ENCODE assay signal across 13 cellular contexts in the genomic region with DNA sequence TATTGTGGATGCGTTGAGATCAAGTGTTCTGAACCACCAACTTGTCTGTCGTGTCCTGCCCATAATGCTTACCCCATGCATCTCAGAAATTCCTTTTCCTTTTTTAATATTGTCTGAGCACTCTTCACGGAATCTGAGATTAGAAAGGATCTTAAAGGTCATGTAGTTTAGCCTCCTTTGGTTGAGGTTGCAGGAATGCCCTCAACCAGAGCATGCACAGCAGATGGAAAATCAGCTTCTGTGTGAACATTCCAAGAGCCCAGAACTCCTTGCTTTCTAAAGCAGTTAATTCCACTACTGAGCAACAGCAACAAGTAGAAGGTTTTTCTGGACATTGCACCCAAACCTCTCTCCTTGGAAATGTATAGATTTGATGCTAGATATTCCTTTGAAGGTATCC.
A peak's percentile ranks its signal among the peaks of the same experiment; 100 is the strongest.
DNase-seq lines count a peak whose midpoint lies in the region; FAIRE-seq and TF ChIP-seq lines count a peak whose summit lies in the region.
"Had no signal": no experiment of that assay in that cellular context is flagged by ENCODE, and none has a peak within 500 bp of the region (broad histone marks: within the 10 kb centered on the region; RNA-seq: fewer than 3 reads in every experiment).

No MANE protein-coding gene starts in this region.

- no peak overlapping the region for H3K4me3 Mint-ChIP-seq in MCF 10A (ENCODE audit: unreplicated experiment)
- no peak overlapping the region for H3K4me3 Mint-ChIP-seq in activated CD4-positive, alpha-beta memory T cell treated with anti-CD3 and anti-CD28 coated beads for 36 hours
- H3K4me3 Mint-ChIP-seq: WTC11 had no signal

- TF ChIP-seq POLR2A in H54 (IDR thresholded peaks at IDR 0.05; ENCODE audit: low read depth, low read length) = no peak

- intact Hi-C loops in MCF 10A (cut with micrococcal nuclease) = no loop called here
- intact Hi-C loops in mammary epithelial cell (cut with micrococcal nuclease) = loop anchor here (2.0 kb wide), 1 partner anchor 43 kb away; no protein-coding TSS in a partner anchor
- intact Hi-C loops in activated CD4-positive, alpha-beta memory T cell treated with anti-CD3 and anti-CD28 coated beads for 36 hours (cut with micrococcal nuclease) = loop anchor here (2.0 to 10.0 kb wide), 9 partner anchors 31 to 1581 kb away; a partner anchor contains a TSS

- BruUV-seq in MCF 10A (replicated peaks; lab: Mats Ljungman, UMichigan) (no TSS peak), mammary epithelial cell (replicated peaks; lab: Mats Ljungman, UMichigan) (no TSS peak)

- no peaks in the 10 kb centered on the region for H3K79me2 ChIP-seq in mammary epithelial cell (ENCODE audit: insufficient read depth, low read length)

- H3K27ac ChIP-seq in mammary epithelial cell (ENCODE audit: insufficient read depth, low read depth, low read length) = no peak overlapping the region
- H3K27ac ChIP-seq: gastroesophageal sphincter had no signal

- POLR2A ChIA-PET in MCF 10A (lab: Yijun Ruan, JAX) = interaction anchor here (0.7 to 7.3 kb wide), 8 partner anchors 11 to 184 kb away, joined by 3 to 152 read pairs (median 6); no protein-coding TSS in a partner anchor
- POLR2A ChIA-PET in activated CD4-positive, alpha-beta memory T cell treated with anti-CD3 and anti-CD28 coated beads for 36 hours (lab: Charles Lee) = interaction anchor here (1.0 to 3.8 kb wide), 5 partner anchors 17 to 56 kb away, joined by 3 to 27 read pairs (median 3); no protein-coding TSS in a partner anchor

- no peak overlapping the region for H2AFZ ChIP-seq in mammary epithelial cell (ENCODE audit: low read depth, low read length)

- no peak for DNase-seq in MCF 10A (ENCODE audit: unreplicated experiment)
- no peak for DNase-seq in mammary epithelial cell
- DNase-seq in activated CD4-positive, alpha-beta memory T cell treated with anti-CD3 and anti-CD28 coated beads for 36 hours = no peak
- peak; percentile 8 for DNase-seq in iris pigment epithelial cell (ENCODE audit: low read depth)
- DNase-seq in urothelium cell line (ENCODE audit: low spot score) = peak; percentile 9
- no peak for DNase-seq in GM19239 (ENCODE audit: insufficient read length, low spot score)
- DNase-seq in CD1c-positive myeloid dendritic cell (ENCODE audit: extremely low spot score) = no peak
- DNase-seq in H54 (ENCODE audit: insufficient read length, low spot score) = no peak
- DNase-seq: BE2C, left cardiac atrium, NCI-H524 had no signal

- H3K36me3 ChIP-seq in mammary epithelial cell (ENCODE audit: insufficient read depth, low read length) = no peaks in the 10 kb centered on the region
- H3K36me3 ChIP-seq: BE2C, gastroesophageal sphincter had no signal

- H3K9ac ChIP-seq in mammary epithelial cell (ENCODE audit: insufficient read depth, low read length) = no peak overlapping the region

- in situ Hi-C loops in mammary epithelial cell (cut with MboI; ENCODE audit: low sequenced_read_pairs in 2 of 2) = no loop called here

- H3K9me3 Mint-ChIP-seq in MCF 10A (ENCODE audit: unreplicated experiment) = no peaks in the 10 kb centered on the region
- no peaks in the 10 kb centered on the region for H3K9me3 Mint-ChIP-seq in activated CD4-positive, alpha-beta memory T cell treated with anti-CD3 and anti-CD28 coated beads for 36 hours
- H3K9me3 Mint-ChIP-seq: WTC11 had no signal

- peaks cover 31% of the 10 kb centered on the region for H3K4me1 ChIP-seq in mammary epithelial cell (ENCODE audit: insufficient read depth, low read length)
- H3K4me1 ChIP-seq: BE2C had no signal

- peak overlapping the region; percentile 69 for H3K27ac Mint-ChIP-seq in MCF 10A (ENCODE audit: low read depth, unreplicated experiment)
- H3K27ac Mint-ChIP-seq in activated CD4-positive, alpha-beta memory T cell treated with anti-CD3 and anti-CD28 coated beads for 36 hours = peak overlapping the region; percentile 93
- H3K27ac Mint-ChIP-seq: WTC11 had no signal

- TF ChIP-seq CTCF in MCF 10A (IDR thresholded peaks at IDR 0.05; ENCODE audit: unreplicated experiment) = no peak
- no peak for TF ChIP-seq CTCF in mammary epithelial cell (conservative IDR thresholded peaks at IDR 0.05 in 1 of 2, IDR thresholded peaks at IDR 0.05 in 1 of 2; ENCODE audit: extremely low read depth in 1 of 2, insufficient read depth in 1 of 2, low read depth in 1 of 2, low read length in 2 of 2)

- WGBS in mammary epithelial cell (ENCODE audit: low coverage, missing lambda C conversion rate) = 100% methylated on average over 3 of the region's 3 CpGs

- no peak overlapping the region for H3K4me2 ChIP-seq in mammary epithelial cell (ENCODE audit: insufficient read depth, low read depth, low read length)

- H3K4me3 ChIP-seq in mammary epithelial cell (replicated peaks in 1 of 3; ENCODE audit: insufficient read depth in 1 of 3, low read depth in 2 of 3, low read length in 3 of 3) = no peak overlapping the region
- H3K4me3 ChIP-seq: gastroesophageal sphincter had no signal

- peaks cover 30% of the 10 kb centered on the region for H3K4me1 Mint-ChIP-seq in MCF 10A (ENCODE audit: insufficient read depth, unreplicated experiment)
- H3K4me1 Mint-ChIP-seq in activated CD4-positive, alpha-beta memory T cell treated with anti-CD3 and anti-CD28 coated beads for 36 hours (ENCODE audit: low read depth) = peaks cover 64% of the 10 kb centered on the region
- H3K4me1 Mint-ChIP-seq: WTC11 had no signal

- peak; percentile 71 for FAIRE-seq in urothelium cell line (lab: Jason Lieb, UNC)
- no peak for FAIRE-seq in GM19239 (lab: Jason Lieb, UNC)
- no peak for FAIRE-seq in H54 (lab: Jason Lieb, UNC)

- no peaks in the 10 kb centered on the region for H3K27me3 Mint-ChIP-seq in MCF 10A (ENCODE audit: insufficient read depth, unreplicated experiment)
- H3K27me3 Mint-ChIP-seq in activated CD4-positive, alpha-beta memory T cell treated with anti-CD3 and anti-CD28 coated beads for 36 hours = no peaks in the 10 kb centered on the region

- CTCF ChIA-PET in MCF 10A (lab: Yijun Ruan, JAX) (interaction anchor here (0.7 kb wide), 2 partner anchors 18 to 25 kb away, joined by 3 read pairs; no protein-coding TSS in a partner anchor), mammary epithelial cell (lab: Charles Lee; ENCODE audit: low non-redundant PET) (no interaction called here)
- CTCF ChIA-PET in activated CD4-positive, alpha-beta memory T cell treated with anti-CD3 and anti-CD28 coated beads for 36 hours (lab: Charles Lee) = interaction anchor here (1.6 kb wide), 1 partner anchor 16 kb away, joined by 5 read pairs; no protein-coding TSS in a partner anchor

- H3K9me3 ChIP-seq in mammary epithelial cell (replicated peaks; ENCODE audit: insufficient read depth, low read length) = no peaks in the 10 kb centered on the region
- H3K9me3 ChIP-seq: BE2C, gastroesophageal sphincter had no signal

- no peaks in the 10 kb centered on the region for H3K27me3 ChIP-seq in mammary epithelial cell (ENCODE audit: insufficient read depth, low read length)
- H3K27me3 ChIP-seq: BE2C, gastroesophageal sphincter had no signal

- H4K20me1 ChIP-seq in mammary epithelial cell (ENCODE audit: insufficient read depth, low read length) = no peaks in the 10 kb centered on the region

- H3K36me3 Mint-ChIP-seq in MCF 10A (ENCODE audit: insufficient read depth, unreplicated experiment) = peaks cover 6% of the 10 kb centered on the region
- H3K36me3 Mint-ChIP-seq in activated CD4-positive, alpha-beta memory T cell treated with anti-CD3 and anti-CD28 coated beads for 36 hours = peaks cover 12% of the 10 kb centered on the region
- H3K36me3 Mint-ChIP-seq: WTC11 had no signal

- dilution Hi-C loops in mammary epithelial cell (cut with HindIII; ENCODE audit: low sequenced_read_pairs) = no loop called here

Comparison
In these comparisons a context has a peak if more than half of its experiments do, and no peak if none do; other contexts are left out.
1. DNase-seq: peak in iris pigment epithelial cell (single experiment) and urothelium cell line (single experiment); none in MCF 10A (single experiment), mammary epithelial cell (single experiment), activated CD4-positive, alpha-beta memory T cell treated with anti-CD3 and anti-CD28 coated beads for 36 hours (single experiment), GM19239 (single experiment), CD1c-positive myeloid dendritic cell (single experiment) and H54 (single experiment).